Comparison of ENCODE assay signal across 35 cellular contexts in genomic region chr12:10900972-10901371, GRCh38. TPM values are rescaled to one million over a fixed set of nuclear protein-coding genes. Genes with fewer than 3 reads are reported as not detected.
"Had no signal": no experiment of that assay in that cellular context is flagged by ENCODE, and none has a peak within 500 bp of the region (broad histone marks: within the 10 kb centered on the region; RNA-seq: fewer than 3 reads in every experiment).

No MANE protein-coding gene starts in this region.

- H3K4me1 ChIP-seq: SJCRH30 had no signal

- DNase-seq: activated CD4-positive, alpha-beta T cell treated with anti-CD3 and anti-CD28 coated beads for 1 hour; activated CD4-positive, alpha-beta T cell treated with anti-CD3 and anti-CD28 coated beads for 48 hours; activated CD4-positive, CD25-positive, alpha-beta regulatory T cell; activated CD8-positive, alpha-beta T cell treated with anti-CD3 and anti-CD28 coated beads for 36 hours; activated effector memory CD4-positive, alpha-beta T cell treated with anti-CD3 and anti-CD28 coated beads, Interleukin-2, amount 50 U/mL, for 16 hours; activated naive CD4-positive, alpha-beta T cell; activated naive CD4-positive, alpha-beta T cell treated with anti-CD3 and anti-CD28 coated beads, Interleukin-2, amount 50 U/mL, for 16 hours; activated naive CD8-positive, alpha-beta T cell treated with anti-CD3 and anti-CD28 coated beads for 36 hours; activated T-cell treated with anti-CD3 and anti-CD28 coated beads, Interleukin-2, amount 50 U/mL, for 1 hour; activated T-cell treated with anti-CD3 and anti-CD28 coated beads, Interleukin-2, amount 50 U/mL, for 72 hours; amniotic stem cell; aorta; brain microvascular endothelial cell; NCI-H1105; NCI-H1417 treated with DMSO at 0.1 percent for 48 hours; NCI-H187 treated with DMSO at 0.1 percent for 48 hours; NCI-H2081; NCI-H2171 treated with DMSO at 0.1 percent for 48 hours; NCI-H2227 treated with DMSO at 0.1 percent for 48 hours; NCI-H446; NCI-H524; SHP77; SJCRH30; T1000; WERI-Rb-1 had no signal

- ATAC-seq: activated CD8-positive, alpha-beta T cell treated with anti-CD3 and anti-CD28 coated beads for 36 hours; activated T-cell treated with anti-CD3 and anti-CD28 coated beads, Interleukin-2, amount 50 U/mL, for 72 hours; activated T-helper 17 cell treated with anti-CD3 and anti-CD28 coated beads, Interleukin-2, amount 50 U/mL, for 72 hours; Panc1 had no signal

- H3K4me3 Mint-ChIP-seq: activated CD8-positive, alpha-beta T cell treated with anti-CD3 and anti-CD28 coated beads for 36 hours; activated naive CD8-positive, alpha-beta T cell treated with anti-CD3 and anti-CD28 coated beads for 36 hours; activated T-cell treated with anti-CD3 and anti-CD28 coated beads, Interleukin-2, amount 50 U/mL, for 72 hours; activated T-helper 17 cell treated with anti-CD3 and anti-CD28 coated beads, Interleukin-2, amount 50 U/mL, for 72 hours had no signal

- H3K36me3 ChIP-seq: brain microvascular endothelial cell, cardiac muscle cell, SJCRH30, WERI-Rb-1 had no signal

- H3K4me2 ChIP-seq: KMS-11 had no signal

- H3K4me3 ChIP-seq: cardiac muscle cell, SJCRH30, SK-N-MC had no signal

- H3K27me3 Mint-ChIP-seq: activated CD8-positive, alpha-beta T cell treated with anti-CD3 and anti-CD28 coated beads for 36 hours; activated naive CD8-positive, alpha-beta T cell treated with anti-CD3 and anti-CD28 coated beads for 36 hours; activated T-helper 17 cell treated with anti-CD3 and anti-CD28 coated beads, Interleukin-2, amount 50 U/mL, for 72 hours had no signal

- H3K27me3 ChIP-seq: brain microvascular endothelial cell, cardiac muscle cell, SJCRH30 had no signal

- H3K27ac ChIP-seq: brain microvascular endothelial cell, cardiac muscle cell, KMS-11, SJCRH30, SK-N-MC, WERI-Rb-1 had no signal

- H3K4me1 Mint-ChIP-seq: activated naive CD8-positive, alpha-beta T cell treated with anti-CD3 and anti-CD28 coated beads for 36 hours had no signal

- H3K27ac Mint-ChIP-seq: activated CD8-positive, alpha-beta T cell treated with anti-CD3 and anti-CD28 coated beads for 36 hours; activated naive CD8-positive, alpha-beta T cell treated with anti-CD3 and anti-CD28 coated beads for 36 hours; activated T-cell treated with anti-CD3 and anti-CD28 coated beads, Interleukin-2, amount 50 U/mL, for 72 hours; activated T-helper 17 cell treated with anti-CD3 and anti-CD28 coated beads, Interleukin-2, amount 50 U/mL, for 72 hours had no signal

RNA-seq across cellular contexts. Expression of gene TAS2R13, which starts 8.4 kb away (rescaled TPM):
- total RNA-seq: M059J had no signal
- polyA plus RNA-seq: aorta, cardiac muscle cell had no signal

RNA-seq across cellular contexts. Expression of gene PRH2, which starts 28.1 kb away (rescaled TPM):
- total RNA-seq: activated CD8-positive, alpha-beta memory T cell treated with anti-CD3 and anti-CD28 coated beads for 36 hours; activated CD8-positive, alpha-beta T cell treated with anti-CD3 and anti-CD28 coated beads for 36 hours; activated naive CD8-positive, alpha-beta T cell treated with anti-CD3 and anti-CD28 coated beads for 36 hours; activated T-cell treated with anti-CD3 and anti-CD28 coated beads, Interleukin-2, amount 50 U/mL, for 72 hours; activated T-helper 17 cell treated with anti-CD3 and anti-CD28 coated beads, Interleukin-2, amount 50 U/mL, for 72 hours; aorta; cardiac muscle cell; M059J; RPMI7951; SJCRH30; T-helper 1 cell treated with Interleukin-12 subunit alpha and Interleukin-12 subunit beta and Interleukin-4 antibody, amounts not matched to agents 30 ng/mL and 1 ng/mL, for 36 hours; T-helper 2 cell treated with Interferon-gamma antibody and Interleukin-4, amounts not matched to agents 100 ng/mL and 5 ng/mL, for 36 hours had no signal

RNA-seq across cellular contexts. Expression of gene PRR4, which starts 51.7 kb away (rescaled TPM):
- total RNA-seq: M059J had no signal
